30 cellular contexts compared by ENCODE assay signal in genomic region chr6:45679163-45679562, GRCh38.
DNase-seq lines count a peak whose midpoint lies in the region; ATAC-seq and TF ChIP-seq lines count a peak whose summit lies in the region.
"Had no signal": no experiment of that assay in that cellular context is flagged by ENCODE, and none has a peak within 500 bp of the region (broad histone marks: within the 10 kb centered on the region; RNA-seq: fewer than 3 reads in every experiment).

No MANE protein-coding gene starts in this region.

- no peak overlapping the region for H3K14ac ChIP-seq in IMR-90 (replicated peaks; ENCODE audit: low read depth, low read length)

- H4K91ac ChIP-seq in IMR-90 (ENCODE audit: insufficient read depth, low read depth, low read length) = no peak overlapping the region

- no peak overlapping the region for H2BK20ac ChIP-seq in IMR-90 (ENCODE audit: low read depth, low read length)

- H2AK9ac ChIP-seq in IMR-90 (replicated peaks; ENCODE audit: low read depth, low read length, poor library complexity) = no peak overlapping the region

- 0 out of 2 replicates have a peak overlapping the region, but pooled peaks have one; percentile 33 for H2AK5ac ChIP-seq in IMR-90 (ENCODE audit: low read depth, low read length)

- TF ChIP-seq POLR2A in IMR-90 (IDR thresholded peaks at IDR 0.05; ENCODE audit: low read depth, low read length) = no peak

- no peak overlapping the region for H3K9ac ChIP-seq in IMR-90 (ENCODE audit: low read depth, low read length)

- no peaks in the 10 kb centered on the region for H3K36me3 ChIP-seq in IMR-90 (ENCODE audit: control insufficient read depth, insufficient read depth, low read length)
- H3K36me3 ChIP-seq in effector memory CD4-positive, alpha-beta T cell (ENCODE audit: control insufficient read depth, insufficient read depth, low read length) = no peaks in the 10 kb centered on the region
- H3K36me3 ChIP-seq: ascending aorta, gastroesophageal sphincter, upper lobe of right lung had no signal

- H3K4me3 Mint-ChIP-seq in T-helper 2 cell treated with Interferon-gamma antibody and Interleukin-4, amounts not matched to agents 5 μg/mL and 100 μg/mL, for 36 hours = peak overlapping the region; percentile 0
- no peak overlapping the region for H3K4me3 Mint-ChIP-seq in central memory CD8-positive, alpha-beta T cell
- no peak overlapping the region for H3K4me3 Mint-ChIP-seq in nephron progenitor cell

- peaks cover 11% of the 10 kb centered on the region for H3K4me1 ChIP-seq in IMR-90 (ENCODE audit: control insufficient read depth, insufficient read depth, low read length)
- peaks cover 12% of the 10 kb centered on the region for H3K4me1 ChIP-seq in effector memory CD4-positive, alpha-beta T cell (ENCODE audit: control insufficient read depth, insufficient read depth, low read length, poor library complexity, severe bottlenecking)
- H3K4me1 ChIP-seq: ascending aorta had no signal

- BruUV-seq in IMR-90 (replicated peaks; lab: Mats Ljungman, UMichigan) = no TSS peak

- no peaks in the 10 kb centered on the region for H3K27me3 Mint-ChIP-seq in T-helper 2 cell treated with Interferon-gamma antibody and Interleukin-4, amounts not matched to agents 5 μg/mL and 100 μg/mL, for 36 hours (ENCODE audit: low read depth)
- no peaks in the 10 kb centered on the region for H3K27me3 Mint-ChIP-seq in central memory CD8-positive, alpha-beta T cell
- no peaks in the 10 kb centered on the region for H3K27me3 Mint-ChIP-seq in nephron progenitor cell (ENCODE audit: low read depth, poor library complexity)
- H3K27me3 Mint-ChIP-seq: CD4-positive, alpha-beta memory T cell had no signal

- DNase-seq in T-helper 2 cell treated with Interferon-gamma antibody and Interleukin-4, amounts not matched to agents 5 μg/mL and 100 μg/mL, for 36 hours (ENCODE audit: low spot score) = peak; percentile 1
- DNase-seq in T-helper 2 cell (no peak), IMR-90 (no peak), nephron progenitor cell (no peak), NCI-H1436 treated with DMSO at 0.1 percent for 48 hours (lab: John Stamatoyannopoulos, UW) (no peak)
- DNase-seq in central memory CD8-positive, alpha-beta T cell (ENCODE audit: low spot score in 2 of 2) = no peak
- DNase-seq in effector memory CD4-positive, alpha-beta T cell = no peak
- DNase-seq: activated CD4-positive, CD25-positive, alpha-beta regulatory T cell treated with anti-CD3 and anti-CD28 coated beads, Interleukin-2, amount 50 U/mL, for 72 hours; activated naive CD4-positive, alpha-beta T cell treated with anti-CD3 and anti-CD28 coated beads, Interleukin-2, amount 50 U/mL, for 16 hours; activated T-cell treated with anti-CD3 and anti-CD28 coated beads, Interleukin-2, amount 50 U/mL, for 48 hours; CD4-positive, alpha-beta memory T cell; cortex of kidney; Kasumi-1; mesendoderm; NCI-H146; NCI-H2107; NCI-H446; NCI-H82; retina; RPMI8226; small intestine; stimulated activated CD8-positive, alpha-beta memory T cell treated with anti-CD3 and anti-CD28 coated beads, Interleukin-4, amount 100 ng/mL, for 48 hours; T-helper 1 cell; upper lobe of right lung had no signal

- no peak for TF ChIP-seq RAD21 in IMR-90 (IDR thresholded peaks at IDR 0.05; ENCODE audit: low read length)

- H3K4me1 Mint-ChIP-seq in T-helper 2 cell treated with Interferon-gamma antibody and Interleukin-4, amounts not matched to agents 5 μg/mL and 100 μg/mL, for 36 hours (ENCODE audit: low read depth) = peaks cover 41% of the 10 kb centered on the region
- peaks cover 38% of the 10 kb centered on the region for H3K4me1 Mint-ChIP-seq in central memory CD8-positive, alpha-beta T cell
- H3K4me1 Mint-ChIP-seq in nephron progenitor cell = peaks cover 32% of the 10 kb centered on the region

- intact Hi-C loops in IMR-90 (cut with micrococcal nuclease) = no loop called here

- H3K4me3 ChIP-seq in IMR-90 (ENCODE audit: insufficient read depth, low read depth, low read length) = no peak overlapping the region
- no peak overlapping the region for H3K4me3 ChIP-seq in effector memory CD4-positive, alpha-beta T cell (ENCODE audit: insufficient read depth, low read depth, low read length, poor library complexity, severe bottlenecking)
- H3K4me3 ChIP-seq: ascending aorta, gastroesophageal sphincter, hepatocyte, upper lobe of right lung had no signal

- peaks cover 12% of the 10 kb centered on the region; the same call in 1 of the 2 replicates for H3K9me1 ChIP-seq in IMR-90 (ENCODE audit: insufficient read depth, low read length)

- POLR2A ChIA-PET in IMR-90 (lab: Charles Lee; ENCODE audit: unreplicated experiment) = no interaction called here

- no peak overlapping the region for H3K56ac ChIP-seq in IMR-90 (ENCODE audit: extremely low read depth, insufficient read depth, low read length)

- H2AFZ ChIP-seq in IMR-90 (replicated peaks; ENCODE audit: low read length, poor library complexity) = no peak overlapping the region
- H2AFZ ChIP-seq: hepatocyte had no signal

- CTCF ChIA-PET in IMR-90 (lab: Yijun Ruan, JAX) = no interaction called here

- H4K5ac ChIP-seq in IMR-90 (ENCODE audit: low read depth, low read length) = no peak overlapping the region

- WGBS in IMR-90 (ENCODE audit: extremely low coverage in 2 of 2, insufficient read length in 1 of 2), 2 experiments = no CpG with 5 or more reads among the region's 5 CpGs

- no peak overlapping the region for H2BK5ac ChIP-seq in IMR-90 (ENCODE audit: low read depth, low read length, poor library complexity, severe bottlenecking)

- no peak overlapping the region for H2BK120ac ChIP-seq in IMR-90 (ENCODE audit: low read depth, low read length)

- TF ChIP-seq CTCF in IMR-90 (conservative IDR thresholded peaks at IDR 0.05; ENCODE audit: low read depth, low read length) (no peak), nephron progenitor cell (IDR thresholded peaks at IDR 0.05) (no peak)

- H3K9me3 Mint-ChIP-seq in T-helper 2 cell treated with Interferon-gamma antibody and Interleukin-4, amounts not matched to agents 5 μg/mL and 100 μg/mL, for 36 hours = peaks cover 24% of the 10 kb centered on the region
- peaks cover 6% of the 10 kb centered on the region for H3K9me3 Mint-ChIP-seq in central memory CD8-positive, alpha-beta T cell
- peaks cover 53% of the 10 kb centered on the region for H3K9me3 Mint-ChIP-seq in nephron progenitor cell

- H3K36me3 Mint-ChIP-seq in T-helper 2 cell treated with Interferon-gamma antibody and Interleukin-4, amounts not matched to agents 5 μg/mL and 100 μg/mL, for 36 hours (ENCODE audit: low read depth) = peaks cover 17% of the 10 kb centered on the region
- H3K36me3 Mint-ChIP-seq in central memory CD8-positive, alpha-beta T cell (ENCODE audit: insufficient read depth) = no peaks in the 10 kb centered on the region
- H3K36me3 Mint-ChIP-seq in nephron progenitor cell (ENCODE audit: low read depth) = peaks cover 13% of the 10 kb centered on the region

- no peaks in the 10 kb centered on the region for H3K79me1 ChIP-seq in IMR-90 (ENCODE audit: low read depth in 1 of 2, low read length in 2 of 2)

- no peak overlapping the region for H3K4ac ChIP-seq in IMR-90 (ENCODE audit: low read depth, low read length)

- H3K9me3 ChIP-seq in IMR-90 (ENCODE audit: control insufficient read depth, insufficient read depth, low read length) = peaks cover 7% of the 10 kb centered on the region
- H3K9me3 ChIP-seq in effector memory CD4-positive, alpha-beta T cell (ENCODE audit: control insufficient read depth, low read length) = no peaks in the 10 kb centered on the region
- H3K9me3 ChIP-seq: upper lobe of right lung had no signal

- no peaks in the 10 kb centered on the region for H4K20me1 ChIP-seq in IMR-90 (ENCODE audit: insufficient read depth, low read length)

- H2BK15ac ChIP-seq in IMR-90 (ENCODE audit: low read depth, low read length) = no peak overlapping the region

- H3K23ac ChIP-seq in IMR-90 (ENCODE audit: low read depth, low read length) = no peak overlapping the region

- no peak overlapping the region for H3K27ac ChIP-seq in IMR-90 (ENCODE audit: insufficient read depth, low read length)
- no peak overlapping the region for H3K27ac ChIP-seq in effector memory CD4-positive, alpha-beta T cell (ENCODE audit: insufficient read depth, low read length, poor library complexity, severe bottlenecking)
- H3K27ac ChIP-seq: 22Rv1, ascending aorta, gastroesophageal sphincter, hepatocyte, upper lobe of right lung had no signal

- in situ Hi-C loops in IMR-90 (cut with MboI; ENCODE audit: low sequenced_read_pairs) = no loop called here

- dilution Hi-C loops in IMR-90 (cut with HindIII; ENCODE audit: low sequenced_read_pairs, unreplicated experiment) = no loop called here

- ATAC-seq in IMR-90 (ENCODE audit: low read depth) (no peak), GM19395 (IDR thresholded peaks at IDR 0.05; ENCODE audit: unreplicated experiment) (no peak)
- no peak for ATAC-seq in central memory CD8-positive, alpha-beta T cell (replicated peaks; ENCODE audit: extremely low read depth, poor library complexity, severe bottlenecking)
- ATAC-seq: gastroesophageal sphincter, left lobe of liver, upper lobe of right lung had no signal

- no peak overlapping the region for H3K27ac Mint-ChIP-seq in T-helper 2 cell treated with Interferon-gamma antibody and Interleukin-4, amounts not matched to agents 5 μg/mL and 100 μg/mL, for 36 hours
- peak overlapping the region; percentile 58 for H3K27ac Mint-ChIP-seq in central memory CD8-positive, alpha-beta T cell (ENCODE audit: low read depth)
- H3K27ac Mint-ChIP-seq in nephron progenitor cell = peak overlapping the region; percentile 83
- H3K27ac Mint-ChIP-seq: CD4-positive, alpha-beta memory T cell had no signal

- no peak overlapping the region for H4K8ac ChIP-seq in IMR-90 (ENCODE audit: low read depth in 2 of 2, low read length in 2 of 2)

- H3K27me3 ChIP-seq in IMR-90 (ENCODE audit: control insufficient read depth, insufficient read depth, low read length) = no peaks in the 10 kb centered on the region
- no peaks in the 10 kb centered on the region for H3K27me3 ChIP-seq in effector memory CD4-positive, alpha-beta T cell (replicated peaks; ENCODE audit: control insufficient read depth, insufficient read depth, low read length, poor library complexity, severe bottlenecking)
- H3K27me3 ChIP-seq: ascending aorta, hepatocyte, upper lobe of right lung had no signal

- H3K4me2 ChIP-seq in IMR-90 (ENCODE audit: low read depth, low read length) = no peak overlapping the region
- H3K4me2 ChIP-seq: hepatocyte had no signal

- no peak overlapping the region for H3K18ac ChIP-seq in IMR-90 (ENCODE audit: low read depth, low read length)

TF ChIP-seq in IMR-90, 13 proteins besides CTCF, POLR2A, EP300 and RAD21:
- TF ChIP-seq BHLHE40 (IDR thresholded peaks at IDR 0.05; ENCODE audit: low read depth, low read length) (no peak), USF2 (IDR thresholded peaks at IDR 0.05; ENCODE audit: low read depth, low read length) (no peak)
